8 cellular contexts compared by ENCODE assay signal in the genomic region with DNA sequence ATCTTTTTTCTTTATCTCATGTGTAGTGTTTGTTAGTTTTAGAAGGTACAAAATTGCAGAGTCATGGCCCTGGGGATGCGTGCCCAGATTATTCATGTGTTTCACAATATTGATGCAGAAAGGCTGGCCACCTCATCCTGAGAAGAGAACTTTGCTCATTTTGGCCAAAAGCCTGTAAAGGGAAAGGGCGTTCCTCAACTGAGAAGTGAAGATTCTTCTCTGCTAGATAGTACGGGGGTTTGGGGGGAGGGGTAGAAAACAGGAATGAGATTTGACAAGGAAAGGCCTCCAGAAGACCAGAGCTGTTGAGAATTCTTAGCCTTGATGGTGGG. TPM values are rescaled to one million over a fixed set of nuclear protein-coding genes. Genes with fewer than 3 reads are reported as not detected.
DNase-seq lines count a peak whose midpoint lies in the region; ATAC-seq and TF ChIP-seq lines count a peak whose summit lies in the region.

No MANE protein-coding gene starts in this region.

- H3K27ac Mint-ChIP-seq in activated naive CD4-positive, alpha-beta T cell treated with anti-CD3 and anti-CD28 coated beads, Interleukin-2, amount 50 U/mL, for 72 hours = no peak overlapping the region
- no peak overlapping the region for H3K27ac Mint-ChIP-seq in activated T-cell treated with anti-CD3 and anti-CD28 coated beads, Interleukin-2, amount 50 U/mL, for 24 hours

- no peak overlapping the region for H3K4me3 Mint-ChIP-seq in activated T-cell treated with anti-CD3 and anti-CD28 coated beads, Interleukin-2, amount 50 U/mL, for 24 hours

- TF ChIP-seq CTCF in epithelial cell of esophagus (IDR thresholded peaks at IDR 0.05; ENCODE audit: insufficient read depth, low read depth, low read length, missing control alignments) (no peak), GM13977 (IDR thresholded peaks at IDR 0.05; ENCODE audit: extremely low read depth, insufficient read depth, missing control alignments) (no peak)

- H3K4me3 ChIP-seq in epithelial cell of esophagus (ENCODE audit: low read length) = peak overlapping the region; percentile 82

- peaks cover 0 to 7% of the 10 kb centered on the region in 2 donors for H3K36me3 Mint-ChIP-seq in activated naive CD4-positive, alpha-beta T cell treated with anti-CD3 and anti-CD28 coated beads, Interleukin-2, amount 50 U/mL, for 72 hours
- H3K36me3 Mint-ChIP-seq in activated T-cell treated with anti-CD3 and anti-CD28 coated beads, Interleukin-2, amount 50 U/mL, for 24 hours (ENCODE audit: low read depth) = no peaks in the 10 kb centered on the region

- peaks cover 27% of the 10 kb centered on the region for H3K27me3 Mint-ChIP-seq in activated T-cell treated with anti-CD3 and anti-CD28 coated beads, Interleukin-2, amount 50 U/mL, for 24 hours

- in situ Hi-C loops in GM13977 (cut with MboI; ENCODE audit: low pct_unique_long_range_greater_than_20kb, low sequenced_read_pairs, unreplicated experiment) = no loop called here

- ATAC-seq in GM19467 (IDR thresholded peaks at IDR 0.05; ENCODE audit: unreplicated experiment) (peak; percentile 49), GM18858 (IDR thresholded peaks at IDR 0.05; ENCODE audit: unreplicated experiment) (no peak)
- no peak for ATAC-seq in activated naive CD4-positive, alpha-beta T cell treated with anti-CD3 and anti-CD28 coated beads, Interleukin-2, amount 50 U/mL, for 72 hours

- no peaks in the 10 kb centered on the region for H3K4me1 Mint-ChIP-seq in activated T-cell treated with anti-CD3 and anti-CD28 coated beads, Interleukin-2, amount 50 U/mL, for 24 hours (ENCODE audit: low read depth)

- H3K9me3 Mint-ChIP-seq in activated naive CD4-positive, alpha-beta T cell treated with anti-CD3 and anti-CD28 coated beads, Interleukin-2, amount 50 U/mL, for 72 hours = peaks cover 0 to 4% of the 10 kb centered on the region in 2 donors
- no peaks in the 10 kb centered on the region for H3K9me3 Mint-ChIP-seq in activated T-cell treated with anti-CD3 and anti-CD28 coated beads, Interleukin-2, amount 50 U/mL, for 24 hours

- DNase-seq in NCI-H226 = peak; percentile 43
- peak; percentile 90 for DNase-seq in epithelial cell of esophagus (ENCODE audit: low read depth)
- DNase-seq in myocyte (ENCODE audit: low read depth) = peak; percentile 63
- DNase-seq in GM13977 (ENCODE audit: low spot score) = no peak
- no peak for DNase-seq in activated naive CD4-positive, alpha-beta T cell treated with anti-CD3 and anti-CD28 coated beads, Interleukin-2, amount 50 U/mL, for 72 hours (ENCODE audit: low spot score in 2 of 2)
- DNase-seq in activated T-cell treated with anti-CD3 and anti-CD28 coated beads, Interleukin-2, amount 50 U/mL, for 24 hours = no peak

RNA-seq across cellular contexts. Expression of a gene that starts 1.7 kb away (rescaled TPM):
- total RNA-seq in myocyte = 76.7 and 84.2 TPM in 2 replicates
- 81.2 TPM for polyA plus RNA-seq in myocyte (2012)
- total RNA-seq in activated naive CD4-positive, alpha-beta T cell treated with anti-CD3 and anti-CD28 coated beads, Interleukin-2, amount 50 U/mL, for 72 hours = not detected

Comparison
In these comparisons a context has a peak if more than half of its experiments do, and no peak if none do; other contexts are left out.
1. DNase-seq: peak in NCI-H226 (single experiment), epithelial cell of esophagus (single experiment) and myocyte (single experiment); none in GM13977 (single experiment), activated naive CD4-positive, alpha-beta T cell treated with anti-CD3 and anti-CD28 coated beads, Interleukin-2, amount 50 U/mL, for 72 hours (0 of 2) and activated T-cell treated with anti-CD3 and anti-CD28 coated beads, Interleukin-2, amount 50 U/mL, for 24 hours (single experiment).
2. RNA of a gene that starts 1.7 kb away (total RNA-seq): 76.7 to 84.2 TPM in myocyte; not detected in activated naive CD4-positive, alpha-beta T cell treated with anti-CD3 and anti-CD28 coated beads, Interleukin-2, amount 50 U/mL, for 72 hours; every median in the first group is over 10 times any median in the second.